15 cellular contexts compared by ENCODE assay signal in the genomic region with DNA sequence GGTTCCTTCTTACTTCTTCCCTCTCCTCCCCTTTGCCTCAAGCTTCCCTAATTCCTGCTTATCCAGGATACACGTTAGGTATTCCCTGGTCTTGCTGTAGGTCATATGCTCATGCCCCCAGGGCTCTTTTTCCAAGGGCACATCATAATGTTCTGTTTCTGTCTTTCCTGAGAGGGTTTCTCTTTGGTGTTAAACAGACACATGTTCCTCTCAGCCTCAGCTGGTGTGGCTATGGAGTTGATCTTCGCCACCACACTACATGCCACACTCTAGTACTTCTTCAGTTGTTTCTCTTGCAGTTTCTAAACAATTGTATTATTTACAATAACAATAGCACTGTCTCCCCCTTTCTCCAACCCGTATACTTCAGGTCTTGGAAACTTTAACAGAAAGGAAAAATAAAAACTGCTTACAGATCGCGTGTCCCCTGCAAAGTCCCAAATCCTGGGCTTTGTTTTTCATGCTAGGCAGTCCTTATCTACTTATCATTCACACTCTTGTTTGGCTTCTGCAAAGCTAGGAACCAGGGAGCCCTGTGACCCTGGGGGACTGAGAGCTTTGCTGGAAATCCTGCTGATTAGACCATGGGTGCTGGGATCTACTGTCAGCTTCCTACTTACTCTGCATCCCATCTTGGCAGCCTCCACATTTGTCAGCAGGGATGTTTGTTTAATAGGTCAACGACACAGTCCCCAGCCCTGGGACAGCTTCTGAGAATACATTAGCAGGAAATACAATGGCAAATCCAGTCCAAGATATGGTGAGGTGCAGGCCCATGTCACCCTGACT.
DNase-seq lines count a peak whose midpoint lies in the region; ATAC-seq, FAIRE-seq and TF ChIP-seq lines count a peak whose summit lies in the region.
"Had no signal": no experiment of that assay in that cellular context is flagged by ENCODE, and none has a peak within 500 bp of the region (broad histone marks: within the 10 kb centered on the region; RNA-seq: fewer than 3 reads in every experiment).

No MANE protein-coding gene starts in this region.

- WGBS in heart left ventricle, 4 donors = 67 to 75% (median 70%) methylated on average over 6 of the region's 6 CpGs
- 52% methylated on average over 6 of the region's 6 CpGs for WGBS in liver
- WGBS in small intestine, 3 donors = 66 to 73% (median 71%) methylated on average over 6 of the region's 6 CpGs
- 69 to 71% methylated on average over 6 of the region's 6 CpGs for WGBS in thyroid gland, 2 donors

- POLR2A ChIA-PET in WTC11 (lab: Charles Lee) = no interaction called here

- no peaks in the 10 kb centered on the region for H3K9me3 ChIP-seq in cardiac muscle cell (ENCODE audit: low read depth)
- H3K9me3 ChIP-seq in heart left ventricle = no peaks in the 10 kb centered on the region
- H3K9me3 ChIP-seq in liver (ENCODE audit: control insufficient read depth in 4 of 4, low read length in 3 of 4) = no peaks in the 10 kb centered on the region
- no peaks in the 10 kb centered on the region for H3K9me3 ChIP-seq in lower lobe of right lung
- no peaks in the 10 kb centered on the region for H3K9me3 ChIP-seq in small intestine (ENCODE audit: control insufficient read depth, low read depth)
- H3K9me3 ChIP-seq in thyroid gland = no peaks in the 10 kb centered on the region

- H3K4me1 ChIP-seq in cardiac muscle cell (ENCODE audit: low read depth) = peaks cover 26% of the 10 kb centered on the region
- H3K4me1 ChIP-seq in heart left ventricle = peaks cover 0 to 13% (median 0%) of the 10 kb centered on the region in 12 donors
- peaks cover 0 to 8% (median 0%) of the 10 kb centered on the region in 4 donors for H3K4me1 ChIP-seq in liver (ENCODE audit: control insufficient read depth in 4 of 4, insufficient read depth in 4 of 4, low read length in 3 of 4)
- H3K4me1 ChIP-seq in lower lobe of right lung = peaks cover 16% of the 10 kb centered on the region
- peaks cover 0 to 3% of the 10 kb centered on the region in 2 donors for H3K4me1 ChIP-seq in small intestine (ENCODE audit: control insufficient read depth in 2 of 2, insufficient read depth in 1 of 2, low read depth in 1 of 2, low read length in 1 of 2)
- no peaks in the 10 kb centered on the region for H3K4me1 ChIP-seq in thyroid gland

- ATAC-seq in heart left ventricle (no peak), WTC11 (peak; percentile 60), lower lobe of right lung (no peak)
- no peak for ATAC-seq in activated CD8-positive, alpha-beta memory T cell treated with anti-CD3 and anti-CD28 coated beads, Interleukin-2, amount 10 ng/mL, durations not matched to agents 7 days and 5 days

- H3K27ac ChIP-seq in cardiac muscle cell = peak overlapping the region; percentile 85
- H3K27ac ChIP-seq in heart left ventricle = no peak overlapping the region
- peak overlapping the region in 1 of 2 donors; percentile 46 for H3K27ac ChIP-seq in liver (ENCODE audit: low read depth in 1 of 2, low read length in 2 of 2)
- H3K27ac ChIP-seq in lower lobe of right lung = no peak overlapping the region
- no peak overlapping the region for H3K27ac ChIP-seq in small intestine (ENCODE audit: low read depth in 1 of 2, low read length in 1 of 2)
- no peak overlapping the region for H3K27ac ChIP-seq in thyroid gland

- no peak for TF ChIP-seq CTCF in cardiac muscle cell (IDR thresholded peaks at IDR 0.05; ENCODE audit: low read depth, low read length)
- TF ChIP-seq CTCF in heart left ventricle (IDR thresholded peaks at IDR 0.05) = no peak
- no peak for TF ChIP-seq CTCF in WTC11 (IDR thresholded peaks at IDR 0.05)
- TF ChIP-seq CTCF in liver (IDR thresholded peaks at IDR 0.05; ENCODE audit: low read depth, low read length, missing input control) = no peak
- no peak for TF ChIP-seq CTCF in lower lobe of right lung (IDR thresholded peaks at IDR 0.05)
- TF ChIP-seq CTCF in thyroid gland (IDR thresholded peaks at IDR 0.05) = no peak

- H3K36me3 ChIP-seq in cardiac muscle cell (no peaks in the 10 kb centered on the region), heart left ventricle (no peaks in the 10 kb centered on the region), liver (ENCODE audit: control insufficient read depth in 4 of 4, insufficient read depth in 3 of 4, low read depth in 1 of 4, low read length in 3 of 4) (no peaks in the 10 kb centered on the region), lower lobe of right lung (no peaks in the 10 kb centered on the region), small intestine (ENCODE audit: control insufficient read depth in 2 of 2, insufficient read depth in 2 of 2, low read length in 2 of 2) (no peaks in the 10 kb centered on the region), thyroid gland (no peaks in the 10 kb centered on the region)

- H3K9ac ChIP-seq in liver (ENCODE audit: low read depth in 1 of 2, low read length in 2 of 2) = no peak overlapping the region

- no peak for FAIRE-seq in small intestine (lab: Jason Lieb, UNC)

- peaks cover 4% of the 10 kb centered on the region for H3K27me3 Mint-ChIP-seq in WTC11 (ENCODE audit: low read depth)
- no peaks in the 10 kb centered on the region for H3K27me3 Mint-ChIP-seq in activated CD8-positive, alpha-beta memory T cell treated with anti-CD3 and anti-CD28 coated beads, Interleukin-2, amount 10 ng/mL, durations not matched to agents 7 days and 5 days
- H3K27me3 Mint-ChIP-seq: CD4-positive, alpha-beta T cell had no signal

- no peak for TF ChIP-seq POLR2A in heart left ventricle (IDR thresholded peaks at IDR 0.05)
- no peak for TF ChIP-seq POLR2A in thyroid gland (IDR thresholded peaks at IDR 0.05)

- H3K4me3 ChIP-seq in cardiac muscle cell = no peak overlapping the region
- H3K4me3 ChIP-seq in heart left ventricle = no peak overlapping the region
- H3K4me3 ChIP-seq in liver (ENCODE audit: low read depth in 1 of 3, low read length in 3 of 3) = no peak overlapping the region
- H3K4me3 ChIP-seq in lower lobe of right lung = no peak overlapping the region
- no peak overlapping the region for H3K4me3 ChIP-seq in small intestine (ENCODE audit: low read depth in 1 of 2, low read length in 2 of 2)
- no peak overlapping the region for H3K4me3 ChIP-seq in thyroid gland (replicated peaks in 1 of 3)

- H3K27ac Mint-ChIP-seq in WTC11 = no peak overlapping the region
- H3K27ac Mint-ChIP-seq in activated CD8-positive, alpha-beta memory T cell treated with anti-CD3 and anti-CD28 coated beads, Interleukin-2, amount 10 ng/mL, durations not matched to agents 7 days and 5 days = no peak overlapping the region
- H3K27ac Mint-ChIP-seq: CD4-positive, alpha-beta T cell had no signal

- no peak overlapping the region for H3K4me3 Mint-ChIP-seq in WTC11
- H3K4me3 Mint-ChIP-seq in activated CD8-positive, alpha-beta memory T cell treated with anti-CD3 and anti-CD28 coated beads, Interleukin-2, amount 10 ng/mL, durations not matched to agents 7 days and 5 days = no peak overlapping the region
- H3K4me3 Mint-ChIP-seq: CD4-positive, alpha-beta T cell had no signal

- CTCF ChIA-PET in WTC11 (lab: Charles Lee) = interaction anchor here (1.1 to 1.9 kb wide), 4 partner anchors 10 to 221 kb away, joined by 3 to 6 read pairs (median 4); no protein-coding TSS in a partner anchor
- CTCF ChIA-PET in activated CD8-positive, alpha-beta memory T cell treated with anti-CD3 and anti-CD28 coated beads, Interleukin-2, amount 10 ng/mL, durations not matched to agents 7 days and 5 days (lab: Charles Lee) = no interaction called here

- DNase-seq in cardiac muscle cell (ENCODE audit: low read depth in 1 of 2, low spot score in 1 of 2) = peak in 1 of 2 donors; percentile 62
- DNase-seq in heart left ventricle = no peak
- DNase-seq in WTC11 (ENCODE audit: low spot score) = no peak
- no peak for DNase-seq in activated CD8-positive, alpha-beta memory T cell treated with anti-CD3 and anti-CD28 coated beads, Interleukin-2, amount 10 ng/mL, durations not matched to agents 7 days and 5 days
- no peak for DNase-seq in lower lobe of right lung
- DNase-seq in small intestine = no peak
- no peak for DNase-seq in thyroid gland
- DNase-seq: AML-193; Calu3; CD4-positive, alpha-beta T cell; GOT3; Kasumi-1; NCI-H2029 treated with DMSO at 0.1 percent for 48 hours; NCI-H510A treated with DMSO at 0.1 percent for 48 hours had no signal

- no peaks in the 10 kb centered on the region for H3K27me3 ChIP-seq in cardiac muscle cell
- H3K27me3 ChIP-seq in heart left ventricle = no peaks in the 10 kb centered on the region
- no peaks in the 10 kb centered on the region for H3K27me3 ChIP-seq in liver (ENCODE audit: control insufficient read depth in 4 of 4, insufficient read depth in 4 of 4, low read length in 3 of 4)
- H3K27me3 ChIP-seq in lower lobe of right lung (ENCODE audit: low read depth) = no peaks in the 10 kb centered on the region
- no peaks in the 10 kb centered on the region for H3K27me3 ChIP-seq in small intestine (ENCODE audit: control insufficient read depth in 2 of 2, insufficient read depth in 2 of 2, low read length in 2 of 2)
- H3K27me3 ChIP-seq in thyroid gland = no peaks in the 10 kb centered on the region

- intact Hi-C loops in heart left ventricle (cut with DNase I) (loop anchor here in 1 of 10 donors (10.0 kb wide), 1 partner anchor 467 kb away; no protein-coding TSS in a partner anchor), lower lobe of right lung (cut with DNase I) (no loop called here), thyroid gland (cut with DNase I) (no loop called here)

- peaks cover 7% of the 10 kb centered on the region for H3K9me3 Mint-ChIP-seq in WTC11
- H3K9me3 Mint-ChIP-seq in activated CD8-positive, alpha-beta memory T cell treated with anti-CD3 and anti-CD28 coated beads, Interleukin-2, amount 10 ng/mL, durations not matched to agents 7 days and 5 days (ENCODE audit: low read depth) = no peaks in the 10 kb centered on the region

- TF ChIP-seq RAD21 in liver (IDR thresholded peaks at IDR 0.05) = peak; percentile 21 to 59

- H3K4me1 Mint-ChIP-seq in WTC11 = peaks cover 26% of the 10 kb centered on the region
- H3K4me1 Mint-ChIP-seq in activated CD8-positive, alpha-beta memory T cell treated with anti-CD3 and anti-CD28 coated beads, Interleukin-2, amount 10 ng/mL, durations not matched to agents 7 days and 5 days = no peaks in the 10 kb centered on the region

- H3K36me3 Mint-ChIP-seq in WTC11 = no peaks in the 10 kb centered on the region
- H3K36me3 Mint-ChIP-seq in activated CD8-positive, alpha-beta memory T cell treated with anti-CD3 and anti-CD28 coated beads, Interleukin-2, amount 10 ng/mL, durations not matched to agents 7 days and 5 days = no peaks in the 10 kb centered on the region

TF ChIP-seq in WTC11, 78 proteins besides CTCF, POLR2A, EP300 and RAD21 (continues in another document):
- TF ChIP-seq GTF2I (CRISPR knock-in tag; conservative IDR thresholded peaks at IDR 0.05) (no peak), ZNF121 (CRISPR knock-in tag; IDR thresholded peaks at IDR 0.05) (no peak), GABPB1 (CRISPR knock-in tag; IDR thresholded peaks at IDR 0.05) (no peak)

TF ChIP-seq in liver, 16 proteins besides CTCF, POLR2A, EP300 and RAD21 (continues in another document):
- TF ChIP-seq HNF4A (conservative IDR thresholded peaks at IDR 0.05) = peak; percentile 8 to 38
- TF ChIP-seq ATF3 (IDR thresholded peaks at IDR 0.05) = no peak
- no peak for TF ChIP-seq EGR1 (IDR thresholded peaks at IDR 0.05; ENCODE audit: low read depth in 2 of 2)
- peak; percentile 62 to 82 for TF ChIP-seq RXRA (IDR thresholded peaks at IDR 0.05)
